In genomic region chr6:135922746-135923145, GRCh38 we compare ENCODE assay signal across 12 cellular contexts.
DNase-seq lines count a peak whose midpoint lies in the region; ATAC-seq, FAIRE-seq and TF ChIP-seq lines count a peak whose summit lies in the region.
"Had no signal": no experiment of that assay in that cellular context is flagged by ENCODE, and none has a peak within 500 bp of the region (broad histone marks: within the 10 kb centered on the region; RNA-seq: fewer than 3 reads in every experiment).

No MANE protein-coding gene starts in this region.

- H3K9me2 ChIP-seq in HCT116 (ENCODE audit: insufficient read depth): no peaks in the 10 kb centered on the region

- H4K20me1 ChIP-seq in HCT116 (ENCODE audit: insufficient read depth): no peaks in the 10 kb centered on the region

- TF ChIP-seq POLR2A in A549 (IDR thresholded peaks at IDR 0.05; ENCODE audit: low read length) (no peak), HCT116 (IDR thresholded peaks at IDR 0.05; ENCODE audit: borderline replicate concordance, extremely low read depth, insufficient read depth, insufficient read length) (no peak)

- FAIRE-seq in A549 (lab: Jason Lieb, UNC): no peak

- H2AFZ ChIP-seq in HCT116 (ENCODE audit: low read depth, low read length, poor library complexity, severe bottlenecking): no peak overlapping the region

- POLR2A ChIA-PET in A549 (lab: Yijun Ruan, JAX) (no interaction called here), HCT116 (lab: Charles Lee) (no interaction called here)

- no TSS peak for BruUV-seq in HCT116 (replicated peaks; lab: Mats Ljungman, UMichigan)

- CTCF ChIA-PET in A549 (lab: Yijun Ruan, JAX): interaction anchor here (0.6 to 1.5 kb wide), 3 partner anchors 304 to 417 kb away, joined by 3 to 4 read pairs (median 3); no protein-coding TSS in a partner anchor
- CTCF ChIA-PET in HCT116 (lab: Charles Lee): interaction anchor here (3.0 kb wide), 1 partner anchor 13 kb away, joined by 15 read pairs; no protein-coding TSS in a partner anchor

- H3K4me3 ChIP-seq in A549 (no peak overlapping the region), HCT116 (replicated peaks in 1 of 2; ENCODE audit: low read depth in 1 of 2, low read length in 2 of 2) (no peak overlapping the region)

- TF ChIP-seq RAD21 in A549 (conservative IDR thresholded peaks at IDR 0.05 in 1 of 2, IDR thresholded peaks at IDR 0.05 in 1 of 2) (no peak), HCT116 (IDR thresholded peaks at IDR 0.05; ENCODE audit: low read depth) (no peak)

- H3K9me3 ChIP-seq in A549 (no peaks in the 10 kb centered on the region), HCT116 (ENCODE audit: control insufficient read depth in 1 of 2, insufficient read depth in 1 of 2, low read depth in 1 of 2, low read length in 2 of 2) (no peaks in the 10 kb centered on the region)
- H3K9me3 ChIP-seq: neutrophil had no signal

- no peak for TF ChIP-seq EP300 in A549 (IDR thresholded peaks at IDR 0.05)

- no peak overlapping the region for H3K9ac ChIP-seq in HCT116 (ENCODE audit: low read length)

- ATAC-seq in A549 (no peak), HCT116 (no peak), left colon (no peak), HG03460 (IDR thresholded peaks at IDR 0.05; ENCODE audit: unreplicated experiment) (no peak), GM19463 (IDR thresholded peaks at IDR 0.05; ENCODE audit: unreplicated experiment) (no peak), GM19035 (IDR thresholded peaks at IDR 0.05; ENCODE audit: unreplicated experiment) (no peak)

- H3K27ac ChIP-seq in A549 (peak overlapping the region; percentile 48 to 62; a peak in 5 of 6 replicates), HCT116 (ENCODE audit: low read depth, low read length) (no peak overlapping the region)
- H3K27ac ChIP-seq: neutrophil had no signal

- H3K4me1 ChIP-seq in A549 (peaks cover 27% of the 10 kb centered on the region), HCT116 (ENCODE audit: control insufficient read depth in 1 of 2, insufficient read depth in 2 of 2, low read length in 2 of 2) (peaks cover 8 to 11% of the 10 kb centered on the region in 2 experiments)

- TF ChIP-seq CTCF in A549 (IDR thresholded peaks at IDR 0.05) (no peak), HCT116 (IDR thresholded peaks at IDR 0.05 in 2 of 3, conservative IDR thresholded peaks at IDR 0.05 in 1 of 3; ENCODE audit: borderline replicate concordance in 1 of 3, insufficient read depth in 1 of 3, low read depth in 2 of 3, low read length in 2 of 3) (no peak)

- H3K79me2 ChIP-seq in HCT116 (ENCODE audit: insufficient read depth, low read length): no peaks in the 10 kb centered on the region

- H3K36me3 ChIP-seq in HCT116 (ENCODE audit: control insufficient read depth in 1 of 2, insufficient read depth in 2 of 2, low read length in 2 of 2): no peaks in the 10 kb centered on the region
- H3K36me3 ChIP-seq: neutrophil had no signal

- intact Hi-C loops in HCT116 (cut with micrococcal nuclease): loop anchor here (5.0 to 10.0 kb wide), 2 partner anchors 305 to 468 kb away; no protein-coding TSS in a partner anchor
- intact Hi-C loops in left colon (cut with DNase I, micrococcal nuclease): no loop called here

- RAD21 ChIA-PET in HCT116 (lab: Charles Lee; ENCODE audit: low non-redundant PET in 1 of 2, low total read pairs in 2 of 2, uncharacterized antibody in 2 of 2, unreplicated experiment in 2 of 2): no interaction called here

- DNase-seq in A549 (ENCODE audit: low read depth in 1 of 2, low spot score in 1 of 2) (no peak), HCT116 (ENCODE audit: low read depth, low spot score) (no peak), dedifferentiated amniotic fluid mesenchymal stem cell (ENCODE audit: extremely low spot score) (peak; percentile 35), left colon (peak; percentile 23 to 54), NCI-H1417 (lab: John Stamatoyannopoulos, UW) (no peak)
- DNase-seq: activated naive CD4-positive, alpha-beta T cell treated with anti-CD3 and anti-CD28 coated beads for 36 hours; kidney; NCI-H748 treated with DMSO at 0.1 percent for 48 hours had no signal

- H3K27me3 ChIP-seq in HCT116 (ENCODE audit: insufficient read depth, low read length): no peaks in the 10 kb centered on the region
- H3K27me3 ChIP-seq: neutrophil had no signal

- H3K4me2 ChIP-seq in A549 (peak overlapping the region; percentile 39), HCT116 (ENCODE audit: low read length) (peak overlapping the region; percentile 29; the same call in 1 of the 2 replicates)

- WGBS in A549 (ENCODE audit: missing lambda C conversion rate): 69% methylated on average over 3 of the region's 3 CpGs

TF ChIP-seq in A549, 52 proteins besides CTCF, POLR2A, EP300 and RAD21 (continues in another document):
- TF ChIP-seq HES2 (IDR thresholded peaks at IDR 0.05): no peak
- no peak for TF ChIP-seq REST (IDR thresholded peaks at IDR 0.05)
- TF ChIP-seq ZNF302 (CRISPR knock-in tag; IDR thresholded peaks at IDR 0.05): no peak
- TF ChIP-seq GATA3 (IDR thresholded peaks at IDR 0.05; ENCODE audit: borderline replicate concordance): no peak

TF ChIP-seq in HCT116, 20 proteins besides CTCF, POLR2A, EP300 and RAD21:
- TF ChIP-seq REST (IDR thresholded peaks at IDR 0.05; ENCODE audit: low read depth): no peak

Comparison
In these comparisons a context has a peak if more than half of its experiments do, and no peak if none do; other contexts are left out.
1. DNase-seq: peak in dedifferentiated amniotic fluid mesenchymal stem cell (single experiment) and left colon (2 of 2); none in A549 (0 of 2), HCT116 (single experiment) and NCI-H1417 (0 of 3).